Comparison of ENCODE assay signal across 18 cellular contexts in genomic region chr4:67660418-67660817, GRCh38. TPM values are rescaled to one million over a fixed set of nuclear protein-coding genes. Genes with fewer than 3 reads are reported as not detected.
DNase-seq lines count a peak whose midpoint lies in the region; ATAC-seq, FAIRE-seq and TF ChIP-seq lines count a peak whose summit lies in the region.
"Had no signal": no experiment of that assay in that cellular context is flagged by ENCODE, and none has a peak within 500 bp of the region (broad histone marks: within the 10 kb centered on the region; RNA-seq: fewer than 3 reads in every experiment).

No MANE protein-coding gene starts in this region.

- TF ChIP-seq RAD21 in K562 (CRISPR knock-in tag; conservative IDR thresholded peaks at IDR 0.05 in 1 of 2, IDR thresholded peaks at IDR 0.05 in 1 of 2) = no peak

- intact Hi-C loops in K562 (cut with micrococcal nuclease) = no loop called here

- CTCF ChIA-PET in HEK293 (lab: Yijun Ruan, JAX) (no interaction called here), K562 (lab: Yijun Ruan, JAX; ENCODE audit: low intra/inter-chr PET ratio) (no interaction called here)

- no peak overlapping the region for H4K8ac ChIP-seq in mesendoderm (ENCODE audit: low read depth, low read length)

- H3K27ac ChIP-seq in BLaER1 treated with 17β-estradiol and CSF1 and Interleukin-3, amounts not matched to agents 10 nM and 100 nM = no peak overlapping the region
- H3K27ac ChIP-seq in HEK293 (ENCODE audit: extremely low read depth, low read depth, low read length) = no peak overlapping the region
- H3K27ac ChIP-seq in K562 (ENCODE audit: extremely low read depth, low read depth, low read length) = no peak overlapping the region
- H3K27ac ChIP-seq in mesendoderm (ENCODE audit: low read depth, low read length) = no peak overlapping the region
- H3K27ac ChIP-seq in upper lobe of left lung = no peak overlapping the region
- H3K27ac ChIP-seq in brain microvascular endothelial cell = no peak overlapping the region

- H2BK120ac ChIP-seq in mesendoderm (ENCODE audit: low read depth, low read length) = no peak overlapping the region

- DNase-seq in K562 (ENCODE audit: extremely low read depth in 1 of 4, low spot score in 3 of 4) = no peak
- peak; percentile 22 for DNase-seq in mesendoderm
- DNase-seq in upper lobe of left lung = no peak
- DNase-seq in brain microvascular endothelial cell = no peak
- DNase-seq: CD4-positive, alpha-beta T cell; CD8-positive, alpha-beta memory T cell; DMS 273 treated with DMSO at 0.1 percent for 48 hours; DMS79; EL; GDM1; GOT3 had no signal

- no peak for TF ChIP-seq CTCF in HEK293 (tag by site-specific recombination; IDR thresholded peaks at IDR 0.05)
- no peak for TF ChIP-seq CTCF in K562 (IDR thresholded peaks at IDR 0.05 in 2 of 3, conservative IDR thresholded peaks at IDR 0.05 in 1 of 3; ENCODE audit: insufficient read depth in 2 of 3, low read depth in 1 of 3, low read length in 3 of 3)
- TF ChIP-seq CTCF in upper lobe of left lung (IDR thresholded peaks at IDR 0.05) = no peak
- no peak for TF ChIP-seq CTCF in brain microvascular endothelial cell (IDR thresholded peaks at IDR 0.05; ENCODE audit: low read depth, low read length, missing control alignments)

- H3K79me2 ChIP-seq in K562 (ENCODE audit: control insufficient read depth, insufficient read depth, low read length) (no peaks in the 10 kb centered on the region), mesendoderm (ENCODE audit: control insufficient read depth, insufficient read depth, low read length) (no peaks in the 10 kb centered on the region)

- H3K56ac ChIP-seq in mesendoderm (ENCODE audit: low read length) = no peak overlapping the region

- H3K9ac ChIP-seq in BLaER1 treated with 17β-estradiol and CSF1 and Interleukin-3, amounts not matched to agents 10 nM and 100 nM = no peak overlapping the region
- H3K9ac ChIP-seq in K562 (ENCODE audit: insufficient read depth in 1 of 2, low read depth in 2 of 2, low read length in 2 of 2) (no peak overlapping the region), mesendoderm (ENCODE audit: low read length) (no peak overlapping the region)

- no peak overlapping the region for H3K4me2 ChIP-seq in BLaER1 treated with 17β-estradiol and CSF1 and Interleukin-3, amounts not matched to agents 10 nM and 100 nM
- no peak overlapping the region for H3K4me2 ChIP-seq in K562 (ENCODE audit: insufficient read depth, low read length)
- H3K4me2 ChIP-seq in mesendoderm (ENCODE audit: low read length) = no peak overlapping the region

- no peak for FAIRE-seq in K562 (lab: Jason Lieb, UNC)
- FAIRE-seq: D721Med, GM12892, H54 had no signal

- WGBS in K562 (ENCODE audit: insufficient coverage, low coverage, missing lambda C conversion rate) = 97% methylated on average over 4 of the region's 4 CpGs
- WGBS in mesendoderm (ENCODE audit: extremely low coverage, insufficient coverage, low lambda C conversion rate) = no CpG with 5 or more reads among the region's 4 CpGs
- WGBS in upper lobe of left lung, 2 donors = 93 to 97% methylated on average over 4 of the region's 4 CpGs

- H3K36me3 ChIP-seq in BLaER1 treated with 17β-estradiol and CSF1 and Interleukin-3, amounts not matched to agents 10 nM and 100 nM = peaks cover 79 to 98% (median 90%) of the 10 kb centered on the region in 11 experiments
- peaks cover 0 to 53% of the 10 kb centered on the region in 2 experiments for H3K36me3 ChIP-seq in HEK293 (ENCODE audit: control insufficient read depth in 2 of 2, insufficient read depth in 1 of 2, low read length in 2 of 2)
- H3K36me3 ChIP-seq in K562 (ENCODE audit: control insufficient read depth, insufficient read depth, low read length) = peaks cover 76% of the 10 kb centered on the region
- peaks cover 10% of the 10 kb centered on the region for H3K36me3 ChIP-seq in mesendoderm (ENCODE audit: control insufficient read depth, insufficient read depth, low read length)
- peaks cover 14 to 66% (median 31%) of the 10 kb centered on the region in 4 donors for H3K36me3 ChIP-seq in upper lobe of left lung
- peaks cover 30% of the 10 kb centered on the region for H3K36me3 ChIP-seq in brain microvascular endothelial cell (replicated peaks)

- no peak overlapping the region for H3K4ac ChIP-seq in mesendoderm (ENCODE audit: low read depth, low read length)

- H3K27me3 ChIP-seq in BLaER1 treated with 17β-estradiol and CSF1 and Interleukin-3, amounts not matched to agents 10 nM and 100 nM = no peaks in the 10 kb centered on the region
- H3K27me3 ChIP-seq in K562 (ENCODE audit: control insufficient read depth in 2 of 2, insufficient read depth in 2 of 2, low read length in 2 of 2) (no peaks in the 10 kb centered on the region), mesendoderm (ENCODE audit: insufficient read depth, low read length, poor library complexity) (no peaks in the 10 kb centered on the region), upper lobe of left lung (no peaks in the 10 kb centered on the region), brain microvascular endothelial cell (replicated peaks) (no peaks in the 10 kb centered on the region)

- no peak overlapping the region for H3K23ac ChIP-seq in mesendoderm (ENCODE audit: low read length)

- no TSS peak for BruUV-seq in K562 (replicated peaks; lab: Mats Ljungman, UMichigan)

- H4K20me1 ChIP-seq in BLaER1 treated with 17β-estradiol and CSF1 and Interleukin-3, amounts not matched to agents 10 nM and 100 nM = peaks cover 0 to 7% (median 0%) of the 10 kb centered on the region in 11 experiments; a peak in 2 of 22 replicates
- H4K20me1 ChIP-seq in K562 (replicated peaks; ENCODE audit: control insufficient read depth, insufficient read depth, low read length) = no peaks in the 10 kb centered on the region

- ATAC-seq in K562 (no peak; the same call in 2 of the 3 replicates), HG02798 (IDR thresholded peaks at IDR 0.05; ENCODE audit: poor library complexity, unreplicated experiment) (no peak), upper lobe of left lung (ENCODE audit: low FRiP score in 2 of 2) (no peak)

- no peak overlapping the region for H2BK15ac ChIP-seq in mesendoderm (replicated peaks; ENCODE audit: low read depth)

- no peak overlapping the region for H2BK5ac ChIP-seq in mesendoderm (ENCODE audit: low read length)

- in situ Hi-C loops in K562 (cut with MboI) (no loop called here), brain microvascular endothelial cell (cut with HindIII; ENCODE audit: low pct_ligation_motif_present, low sequenced_read_pairs) (no loop called here)

- no peak overlapping the region for H2AFZ ChIP-seq in K562 (ENCODE audit: low read depth, low read length)

- no peak overlapping the region for H2AK5ac ChIP-seq in mesendoderm (ENCODE audit: low read length)

- peak overlapping the region in 7 of 10 experiments; percentile 12 to 43 (median 16); a peak in 9 of 20 replicates for H3K4me3 ChIP-seq in BLaER1 treated with 17β-estradiol and CSF1 and Interleukin-3, amounts not matched to agents 10 nM and 100 nM
- H3K4me3 ChIP-seq in HEK293 (ENCODE audit: low read depth, low read length) (no peak overlapping the region), K562 (no peak overlapping the region), mesendoderm (ENCODE audit: low read length) (peak overlapping the region; percentile 8), upper lobe of left lung (no peak overlapping the region), brain microvascular endothelial cell (ENCODE audit: low read depth, low read length) (no peak overlapping the region)
- H3K4me3 ChIP-seq: HAP-1 had no signal

- H3K9me1 ChIP-seq in K562 (ENCODE audit: control insufficient read depth, insufficient read depth, low read length) = no peaks in the 10 kb centered on the region

- H3K18ac ChIP-seq in mesendoderm (ENCODE audit: low read length) = no peak overlapping the region

- H4K5ac ChIP-seq in mesendoderm (ENCODE audit: low read length) = no peak overlapping the region

- TF ChIP-seq POLR2A in K562 (conservative IDR thresholded peaks at IDR 0.05) = no peak
- TF ChIP-seq POLR2A in upper lobe of left lung (IDR thresholded peaks at IDR 0.05) = no peak

- peaks cover 35 to 68% (median 61%) of the 10 kb centered on the region in 11 experiments for H3K9me3 ChIP-seq in BLaER1 treated with 17β-estradiol and CSF1 and Interleukin-3, amounts not matched to agents 10 nM and 100 nM (replicated peaks in 1 of 11)
- H3K9me3 ChIP-seq in HEK293 (ENCODE audit: control insufficient read depth, insufficient read depth, low read depth, low read length) (no peaks in the 10 kb centered on the region), K562 (replicated peaks; ENCODE audit: control insufficient read depth, insufficient read depth, low read depth, low read length) (peaks cover 12% of the 10 kb centered on the region), upper lobe of left lung (peaks cover 0 to 11% (median 4%) of the 10 kb centered on the region in 4 donors)
- H3K9me3 ChIP-seq: HAP-1 had no signal

- H3K4me1 ChIP-seq in BLaER1 treated with 17β-estradiol and CSF1 and Interleukin-3, amounts not matched to agents 10 nM and 100 nM = peaks cover 0 to 6% (median 0%) of the 10 kb centered on the region in 10 experiments; a peak in 3 of 20 replicates
- no peaks in the 10 kb centered on the region for H3K4me1 ChIP-seq in HEK293 (ENCODE audit: control insufficient read depth, insufficient read depth, low read length)
- no peaks in the 10 kb centered on the region for H3K4me1 ChIP-seq in K562 (replicated peaks in 1 of 2; ENCODE audit: control insufficient read depth in 2 of 2, insufficient read depth in 2 of 2, low read length in 2 of 2)
- no peaks in the 10 kb centered on the region for H3K4me1 ChIP-seq in mesendoderm (ENCODE audit: control insufficient read depth, low read depth, low read length)
- H3K4me1 ChIP-seq in upper lobe of left lung = no peaks in the 10 kb centered on the region
- H3K4me1 ChIP-seq: HAP-1 had no signal

- POLR2A ChIA-PET in HEK293 (lab: Yijun Ruan, JAX) = no interaction called here
- POLR2A ChIA-PET in K562 (lab: Yijun Ruan, JAX) = interaction anchor here (1.0 kb wide), 1 partner anchor 9 kb away, joined by 3 read pairs; no protein-coding TSS in a partner anchor

- no peaks in the 10 kb centered on the region for H3K79me1 ChIP-seq in mesendoderm (ENCODE audit: low read length)

- TF ChIP-seq EP300 in K562 (IDR thresholded peaks at IDR 0.05; ENCODE audit: low read length) = no peak
- no peak for TF ChIP-seq EP300 in upper lobe of left lung (IDR thresholded peaks at IDR 0.05)

RNA-seq across cellular contexts. Expression of gene UBA6, which starts 40.5 kb away (rescaled TPM):
- 163 and 411 TPM in 2 replicates for total RNA-seq in K562 (2011; cell fraction: chromatin; rRNA removed; ENCODE audit: low replicate concordance)
- 67.7 and 84.2 TPM in 2 replicates for total RNA-seq in K562 (2011; cell fraction: nucleolus; rRNA removed)
- 91.1 and 113 TPM in 2 replicates for total RNA-seq in K562 (2011; cell fraction: nucleoplasm; rRNA removed)
- total RNA-seq in K562 (2014; rRNA removed) (51.5 and 102 TPM in 2 replicates), K562 (2014; rRNA removed; fragmentation: Illumina TruSeq; extraction: Trizol) (135 and 170 TPM in 2 replicates), K562 (2015; rRNA removed; fragmentation: Illumina TruSeq; extraction: Trizol) (94.6 and 96.0 TPM in 2 replicates), K562 (2021) (130 and 132 TPM in 2 replicates), upper lobe of left lung (10 to 100 TPM; 13.9 to 63.9 (median 45.2) TPM)
- polyA plus RNA-seq in K562 (2011; rRNA removed) (109 and 139 TPM in 2 replicates), K562 (2014; fragmentation: Illumina TruSeq; extraction: Trizol) (73.2 and 86.6 TPM in 2 replicates), K562 (2014; fragmentation: Nextera tagmentation; extraction: Ambion mirVana) (10 to 100 TPM; 22.9 to 30.1 TPM), K562 (2014; rRNA removed) (39.8 and 42.8 TPM in 2 replicates)
- polyA plus RNA-seq in K562 (2011; cell fraction: cytosol; rRNA removed) = 24.6 and 47.1 TPM in 2 replicates
- polyA plus RNA-seq in K562 (2011; cell fraction: nucleus; rRNA removed) = 96.1 and 134 TPM in 2 replicates
- polyA plus RNA-seq in K562 (2012) = 34.3 and 69.1 TPM in 2 replicates
- polyA minus RNA-seq in K562 (2011; rRNA and poly(A)+ RNA removed) = 750 and 759 TPM in 2 replicates
- polyA minus RNA-seq in K562 (2011; cell fraction: cytosol; rRNA and poly(A)+ RNA removed) = 145 and 199 TPM in 2 replicates
- polyA minus RNA-seq in K562 (2011; cell fraction: nucleus; rRNA and poly(A)+ RNA removed) = 123 and 152 TPM in 2 replicates
- 39.0 TPM for polyA plus RNA-seq in mesendoderm (2013, experiment 1 of 2)
- 36.8 TPM for polyA plus RNA-seq in mesendoderm (2013, experiment 2 of 2)

Comparison
In these comparisons a context has a peak if more than half of its experiments do, and no peak if none do; other contexts are left out.
1. H3K4me3 ChIP-seq: peak in BLaER1 treated with 17β-estradiol and CSF1 and Interleukin-3, amounts not matched to agents 10 nM and 100 nM (7 of 10) and mesendoderm (single experiment); none in HEK293 (single experiment), K562 (single experiment), upper lobe of left lung (0 of 4) and brain microvascular endothelial cell (single experiment).